Comparison of ENCODE assay signal across 8 cellular contexts in genomic region chr14:96781371-96781770, GRCh38.
"Had no signal": no experiment of that assay in that cellular context is flagged by ENCODE, and none has a peak within 500 bp of the region (broad histone marks: within the 10 kb centered on the region; RNA-seq: fewer than 3 reads in every experiment).

No MANE protein-coding gene starts in this region.

- H3K4me3 ChIP-seq: GM23248, HAP-1 had no signal

- DNase-seq: GM23248, GOT3, H7, H9, HCEC 1CT, HFFc6 had no signal

- H2AFZ ChIP-seq: GM23248 had no signal

- H3K36me3 ChIP-seq: HAP-1 had no signal

- H3K27ac Mint-ChIP-seq: H9, HFFc6 had no signal

- H3K4me1 Mint-ChIP-seq: H9 had no signal

- H3K4me1 ChIP-seq: HAP-1 had no signal

- H3K4me3 Mint-ChIP-seq: H9, HFFc6 had no signal

- ATAC-seq: HCT116 had no signal

- H3K9me3 Mint-ChIP-seq: H9, HFFc6 had no signal

- H3K9me3 ChIP-seq: HAP-1 had no signal

- H3K27ac ChIP-seq: GM23248 had no signal
